Comparison of ENCODE assay signal across 10 cellular contexts in the genomic region with DNA sequence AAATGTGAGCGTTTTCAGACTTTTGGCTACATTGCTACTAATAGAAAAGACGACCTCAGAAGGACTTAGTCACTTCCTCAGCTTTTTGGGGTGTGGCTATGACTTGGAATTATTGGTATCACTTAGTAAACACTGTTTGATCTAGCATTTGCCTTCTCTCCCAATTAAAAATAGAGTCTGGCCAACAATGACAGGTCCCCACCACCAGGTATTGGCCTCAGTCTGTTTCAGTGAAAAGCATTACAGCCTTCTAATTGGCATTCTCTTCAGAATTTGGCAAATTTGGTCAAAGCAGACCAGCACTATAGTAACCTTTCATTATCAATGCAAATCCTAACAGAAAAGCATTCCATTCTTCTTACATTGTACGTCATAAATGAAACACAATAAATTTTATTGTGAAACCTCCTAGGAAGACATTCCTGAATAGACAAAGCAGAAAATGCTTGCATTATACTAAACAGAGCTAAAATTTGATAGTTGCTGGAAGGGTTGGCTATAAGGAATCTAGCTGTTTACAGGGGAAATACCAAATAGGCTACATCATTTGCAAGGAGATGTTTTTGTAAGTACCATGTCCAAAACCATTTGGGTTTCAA.
DNase-seq lines count a peak whose midpoint lies in the region; ATAC-seq and TF ChIP-seq lines count a peak whose summit lies in the region.
"Had no signal": no experiment of that assay in that cellular context is flagged by ENCODE, and none has a peak within 500 bp of the region (broad histone marks: within the 10 kb centered on the region; RNA-seq: fewer than 3 reads in every experiment).

No MANE protein-coding gene starts in this region.

- H3K27ac ChIP-seq in tibial nerve: no peak overlapping the region
- H3K27ac ChIP-seq: C4-2B had no signal

- no peak for TF ChIP-seq CTCF in tibial nerve (IDR thresholded peaks at IDR 0.05)

- peaks cover 0 to 36% (median 5%) of the 10 kb centered on the region in 4 donors for H3K4me1 ChIP-seq in tibial nerve

- 9 to 13% methylated on average over 3 of the region's 3 CpGs for WGBS in tibial nerve, 2 donors

- no peaks in the 10 kb centered on the region for H3K36me3 ChIP-seq in tibial nerve

- H3K4me3 ChIP-seq in tibial nerve: no peak overlapping the region
- H3K4me3 ChIP-seq: coronary artery had no signal

- TF ChIP-seq POLR2A in tibial nerve (IDR thresholded peaks at IDR 0.05) (no peak), GM18505 (IDR thresholded peaks at IDR 0.05; ENCODE audit: borderline replicate concordance, extremely low read depth, insufficient read depth, insufficient read length) (no peak)

- no peaks in the 10 kb centered on the region for H3K27me3 ChIP-seq in tibial nerve

- no peak for ATAC-seq in GM18505 (IDR thresholded peaks at IDR 0.05; ENCODE audit: unreplicated experiment)

- DNase-seq in A172 (ENCODE audit: low spot score): peak; percentile 88
- DNase-seq in HPDE6-E6E7 (ENCODE audit: extremely low spot score): peak; percentile 40
- DNase-seq in amniotic stem cell (lab: John Stamatoyannopoulos, UW): peak; percentile 48
- DNase-seq in medulla oblongata (ENCODE audit: extremely low spot score): peak; percentile 6
- DNase-seq in tibial nerve (ENCODE audit: low spot score in 2 of 2): no peak
- no peak for DNase-seq in DMS79 treated with DMSO at 0.1 percent for 48 hours (lab: John Stamatoyannopoulos, UW)
- DNase-seq in GM19240 (ENCODE audit: insufficient read length, low spot score): no peak

- no peak for TF ChIP-seq EP300 in tibial nerve (IDR thresholded peaks at IDR 0.05)

- no peaks in the 10 kb centered on the region for H3K9me3 ChIP-seq in tibial nerve

Comparison
In these comparisons a context has a peak if more than half of its experiments do, and no peak if none do; other contexts are left out.
1. DNase-seq: peak in A172 (single experiment), HPDE6-E6E7 (single experiment), amniotic stem cell (single experiment) and medulla oblongata (single experiment); none in tibial nerve (0 of 2), DMS79 treated with DMSO at 0.1 percent for 48 hours (single experiment) and GM19240 (single experiment).